Comparison of ENCODE assay signal across 26 cellular contexts in genomic region chr3:109910772-109911171, GRCh38.
"Had no signal": no experiment of that assay in that cellular context is flagged by ENCODE, and none has a peak within 500 bp of the region (broad histone marks: within the 10 kb centered on the region; RNA-seq: fewer than 3 reads in every experiment).

No MANE protein-coding gene starts in this region.

- H3K27me3 Mint-ChIP-seq: activated naive CD8-positive, alpha-beta T cell treated with anti-CD3 and anti-CD28 coated beads for 36 hours; naive B cell; stimulated activated memory B cell treated with anti-CD40 and anti-IgM and Interleukin-4, amounts not matched to agents 10 μg/mL and 1 μg/mL and 100 μg/mL, for 72 hours had no signal

- H3K4me3 ChIP-seq: coronary artery, left ventricle myocardium inferior, sigmoid colon, smooth muscle cell, suprapubic skin, tibial nerve had no signal

- DNase-seq: activated CD4-positive, alpha-beta T cell treated with anti-CD3 and anti-CD28 coated beads for 4 hours; activated CD4-positive, alpha-beta T cell treated with anti-CD3 and anti-CD28 coated beads, Interleukin-2, amount 50 U/mL, for 48 hours; activated CD4-positive, CD25-positive, alpha-beta regulatory T cell; activated CD8-positive, alpha-beta memory T cell treated with anti-CD3 and anti-CD28 coated beads, Interleukin-2, amount 50 U/mL, for 48 hours; activated naive CD4-positive, alpha-beta T cell treated with Interleukin-2 at 50 U/mL for 16 hours; activated naive CD8-positive, alpha-beta T cell treated with anti-CD3 and anti-CD28 coated beads for 36 hours; activated T-cell treated with anti-CD3 and anti-CD28 coated beads, Interleukin-2, amount 50 U/mL, for 4 hours; amniotic stem cell; cerebellar nuclear complex; kidney glomerular epithelial cell; left ventricle myocardium inferior; mesenchymal stem cell; naive B cell; occipital lobe; posterior cingulate gyrus; retina; sigmoid colon; stimulated activated CD4-positive, alpha-beta T cell treated with anti-CD3 and anti-CD28 coated beads, Interleukin-15, amount 100 ng/mL, for 24 hours; stomach; T1000 had no signal

- H3K36me3 Mint-ChIP-seq: naive B cell; stimulated activated memory B cell treated with anti-CD40 and anti-IgM and Interleukin-4, amounts not matched to agents 10 μg/mL and 1 μg/mL and 100 μg/mL, for 72 hours had no signal

- H3K4me3 Mint-ChIP-seq: activated naive CD8-positive, alpha-beta T cell treated with anti-CD3 and anti-CD28 coated beads for 36 hours; activated T-cell treated with anti-CD3 and anti-CD28 coated beads, Interleukin-2, amount 50 U/mL, for 4 hours; naive B cell; stimulated activated memory B cell treated with anti-CD40 and anti-IgM and Interleukin-4, amounts not matched to agents 10 μg/mL and 1 μg/mL and 100 μg/mL, for 72 hours; T-helper 1 cell treated with Interleukin-12 subunit alpha and Interleukin-12 subunit beta and Interleukin-4 antibody, amounts not matched to agents 30 μg/mL and 1 μg/mL, for 36 hours had no signal

- H3K4me1 Mint-ChIP-seq: activated naive CD8-positive, alpha-beta T cell treated with anti-CD3 and anti-CD28 coated beads for 36 hours; naive B cell; stimulated activated memory B cell treated with anti-CD40 and anti-IgM and Interleukin-4, amounts not matched to agents 10 μg/mL and 1 μg/mL and 100 μg/mL, for 72 hours had no signal

- H3K27ac Mint-ChIP-seq: activated naive CD8-positive, alpha-beta T cell treated with anti-CD3 and anti-CD28 coated beads for 36 hours; naive B cell; stimulated activated memory B cell treated with anti-CD40 and anti-IgM and Interleukin-4, amounts not matched to agents 10 μg/mL and 1 μg/mL and 100 μg/mL, for 72 hours; T-helper 1 cell treated with Interleukin-12 subunit alpha and Interleukin-12 subunit beta and Interleukin-4 antibody, amounts not matched to agents 30 μg/mL and 1 μg/mL, for 36 hours had no signal
